ENCODE assay signal across 16 cellular contexts in the genomic region with DNA sequence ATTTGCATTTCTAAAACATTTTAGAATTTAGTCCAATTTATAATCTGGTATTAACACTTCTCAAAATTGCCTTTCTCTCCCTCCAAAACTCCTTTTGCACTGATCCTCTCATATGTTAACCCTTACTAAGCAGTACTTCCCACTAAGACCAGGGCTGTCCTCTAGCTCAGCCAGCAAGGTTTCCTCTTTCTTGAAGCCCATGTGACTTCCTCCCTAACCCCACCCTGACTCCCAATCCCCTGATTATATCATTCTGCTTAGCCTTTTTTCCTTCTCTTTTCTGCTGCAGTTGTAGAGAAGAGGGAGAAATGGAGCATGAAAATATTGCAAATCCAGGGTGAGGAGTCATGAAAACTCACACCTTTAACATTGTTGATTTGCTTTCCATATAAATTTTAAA.
DNase-seq lines count a peak whose midpoint lies in the region; ATAC-seq lines count a peak whose summit lies in the region.
"Had no signal": no experiment of that assay in that cellular context is flagged by ENCODE, and none has a peak within 500 bp of the region (broad histone marks: within the 10 kb centered on the region; RNA-seq: fewer than 3 reads in every experiment).

No MANE protein-coding gene starts in this region.

- CTCF ChIA-PET in activated CD8-positive, alpha-beta memory T cell treated with anti-CD3 and anti-CD28 coated beads, Interleukin-2, amount 10 ng/mL, durations not matched to agents 7 days and 5 days (lab: Charles Lee) = no interaction called here

- no peak overlapping the region for H3K4me3 Mint-ChIP-seq in activated CD8-positive, alpha-beta memory T cell treated with anti-CD3 and anti-CD28 coated beads, Interleukin-2, amount 10 ng/mL, durations not matched to agents 7 days and 5 days
- H3K4me3 Mint-ChIP-seq: stimulated activated naive CD8-positive, alpha-beta T cell treated with anti-CD3 and anti-CD28 coated beads, Interleukin-15, Interleukin-2, amounts not matched to agents 100 ng/mL and 50 ng/mL, for 24 hours had no signal

- in situ Hi-C loops in HAP-1 (cut with MboI; ENCODE audit: low sequenced_read_pairs) = no loop called here

- intact Hi-C loops in right cardiac atrium (cut with DNase I) = no loop called here

- H3K27me3 ChIP-seq in HAP-1 (ENCODE audit: low read depth) = no peaks in the 10 kb centered on the region
- no peaks in the 10 kb centered on the region for H3K27me3 ChIP-seq in right cardiac atrium (ENCODE audit: control insufficient read depth, insufficient read depth)
- H3K27me3 ChIP-seq: esophagus muscularis mucosa, pancreas, upper lobe of left lung had no signal

- no peaks in the 10 kb centered on the region for H3K27me3 Mint-ChIP-seq in activated CD8-positive, alpha-beta memory T cell treated with anti-CD3 and anti-CD28 coated beads, Interleukin-2, amount 10 ng/mL, durations not matched to agents 7 days and 5 days
- H3K27me3 Mint-ChIP-seq: stimulated activated naive CD8-positive, alpha-beta T cell treated with anti-CD3 and anti-CD28 coated beads, Interleukin-15, Interleukin-2, amounts not matched to agents 100 ng/mL and 50 ng/mL, for 24 hours had no signal

- H3K36me3 ChIP-seq in HAP-1 (replicated peaks) = no peaks in the 10 kb centered on the region
- H3K36me3 ChIP-seq: esophagus muscularis mucosa, pancreas, upper lobe of left lung had no signal

- peak; percentile 47 to 52 for DNase-seq in AML-193 (lab: John Stamatoyannopoulos, UW)
- peak; percentile 9 to 11 for DNase-seq in HAP-1 (ENCODE audit: low spot score in 2 of 2)
- DNase-seq in SKM-1 treated with dmso at 0.1 percent for 144 hours (lab: John Stamatoyannopoulos, UW; ENCODE audit: unreplicated experiment) = peak; percentile 52
- no peak for DNase-seq in right cardiac atrium
- no peak for DNase-seq in germinal center (ENCODE audit: low spot score)
- no peak for DNase-seq in NCI-H2196 treated with DMSO at 0.1 percent for 48 hours (lab: John Stamatoyannopoulos, UW; ENCODE audit: unreplicated experiment)
- DNase-seq in activated CD8-positive, alpha-beta memory T cell treated with anti-CD3 and anti-CD28 coated beads, Interleukin-2, amount 10 ng/mL, durations not matched to agents 7 days and 5 days = no peak
- DNase-seq: Karpas-422, mucosa of descending colon, NCI-H1694 treated with DMSO at 0.1 percent for 48 hours, NCI-H446, pancreas had no signal

- no peaks in the 10 kb centered on the region for H3K36me3 Mint-ChIP-seq in activated CD8-positive, alpha-beta memory T cell treated with anti-CD3 and anti-CD28 coated beads, Interleukin-2, amount 10 ng/mL, durations not matched to agents 7 days and 5 days

- no peaks in the 10 kb centered on the region for H3K9me3 Mint-ChIP-seq in activated CD8-positive, alpha-beta memory T cell treated with anti-CD3 and anti-CD28 coated beads, Interleukin-2, amount 10 ng/mL, durations not matched to agents 7 days and 5 days (ENCODE audit: low read depth)
- H3K9me3 Mint-ChIP-seq: stimulated activated naive CD8-positive, alpha-beta T cell treated with anti-CD3 and anti-CD28 coated beads, Interleukin-15, Interleukin-2, amounts not matched to agents 100 ng/mL and 50 ng/mL, for 24 hours had no signal

- no peak overlapping the region for H3K27ac Mint-ChIP-seq in activated CD8-positive, alpha-beta memory T cell treated with anti-CD3 and anti-CD28 coated beads, Interleukin-2, amount 10 ng/mL, durations not matched to agents 7 days and 5 days
- H3K27ac Mint-ChIP-seq: stimulated activated naive CD8-positive, alpha-beta T cell treated with anti-CD3 and anti-CD28 coated beads, Interleukin-15, Interleukin-2, amounts not matched to agents 100 ng/mL and 50 ng/mL, for 24 hours had no signal

- H3K9me3 ChIP-seq in HAP-1 (no peaks in the 10 kb centered on the region), right cardiac atrium (ENCODE audit: control insufficient read depth, low read length) (no peaks in the 10 kb centered on the region)
- H3K9me3 ChIP-seq: mucosa of descending colon, pancreas, upper lobe of left lung had no signal

- H3K27ac ChIP-seq in right cardiac atrium (ENCODE audit: low read length) = no peak overlapping the region
- H3K27ac ChIP-seq: esophagus muscularis mucosa, pancreas, upper lobe of left lung had no signal

- no peaks in the 10 kb centered on the region for H3K4me1 Mint-ChIP-seq in activated CD8-positive, alpha-beta memory T cell treated with anti-CD3 and anti-CD28 coated beads, Interleukin-2, amount 10 ng/mL, durations not matched to agents 7 days and 5 days

- no peak overlapping the region for H3K4me3 ChIP-seq in HAP-1
- H3K4me3 ChIP-seq in right cardiac atrium (ENCODE audit: low read length) = no peak overlapping the region
- H3K4me3 ChIP-seq: esophagus muscularis mucosa, mucosa of descending colon, pancreas, upper lobe of left lung had no signal

- H3K4me1 ChIP-seq in HAP-1 (peaks cover 3% of the 10 kb centered on the region; the same call in 1 of the 2 replicates), right cardiac atrium (ENCODE audit: control insufficient read depth, insufficient read depth, low read length) (no peaks in the 10 kb centered on the region)
- H3K4me1 ChIP-seq: pancreas had no signal

- ATAC-seq in right cardiac atrium = peak; percentile 59 to 72
- no peak for ATAC-seq in activated CD8-positive, alpha-beta memory T cell treated with anti-CD3 and anti-CD28 coated beads, Interleukin-2, amount 10 ng/mL, durations not matched to agents 7 days and 5 days
- ATAC-seq in HG03457 (IDR thresholded peaks at IDR 0.05; ENCODE audit: unreplicated experiment) = no peak
- ATAC-seq: mucosa of descending colon had no signal

Comparison
In these comparisons a context has a peak if more than half of its experiments do, and no peak if none do; other contexts are left out.
1. DNase-seq: peak in AML-193 (2 of 2), HAP-1 (2 of 2) and SKM-1 treated with dmso at 0.1 percent for 144 hours (single experiment); none in right cardiac atrium (0 of 3), germinal center (single experiment), NCI-H2196 treated with DMSO at 0.1 percent for 48 hours (single experiment) and activated CD8-positive, alpha-beta memory T cell treated with anti-CD3 and anti-CD28 coated beads, Interleukin-2, amount 10 ng/mL, durations not matched to agents 7 days and 5 days (single experiment).
2. ATAC-seq: peak in right cardiac atrium (2 of 2); none in activated CD8-positive, alpha-beta memory T cell treated with anti-CD3 and anti-CD28 coated beads, Interleukin-2, amount 10 ng/mL, durations not matched to agents 7 days and 5 days (single experiment) and HG03457 (single experiment).